ENCODE assay signal across 11 cellular contexts in the genomic region with DNA sequence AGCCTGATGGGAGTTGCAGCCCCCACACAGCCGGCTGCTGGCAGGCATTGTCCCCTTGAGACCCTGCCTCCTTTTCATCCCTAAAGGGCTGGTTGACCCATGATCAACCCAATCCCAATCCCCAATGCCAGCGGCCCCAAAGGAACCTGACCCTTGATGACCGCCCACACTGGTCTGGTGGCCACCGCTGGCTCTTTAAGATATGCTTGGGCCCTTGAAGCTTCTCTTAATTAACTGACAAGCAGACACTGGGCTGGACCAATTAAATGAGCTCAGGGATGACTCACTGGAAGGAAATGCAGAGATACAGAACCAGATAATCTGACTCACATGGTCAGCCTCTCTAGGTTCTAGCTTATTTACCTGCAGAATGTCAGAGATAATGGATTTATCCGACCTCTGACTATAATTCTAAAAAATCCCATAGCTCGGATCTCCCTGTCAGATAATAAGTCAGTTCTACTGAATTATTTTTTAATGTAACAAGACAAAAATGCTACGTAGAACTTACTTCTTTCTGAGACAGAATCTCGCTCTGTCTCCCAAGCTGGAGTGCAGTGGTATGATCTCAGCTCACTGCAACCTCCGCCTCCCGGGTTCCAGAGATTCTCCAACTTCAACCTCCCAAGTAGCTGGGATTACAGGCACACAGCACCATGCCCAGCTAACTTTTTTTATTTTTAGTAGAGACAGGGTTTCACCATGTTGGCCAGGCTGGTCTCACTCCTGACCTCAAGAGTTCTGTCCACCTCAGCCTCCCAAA. TPM values are rescaled to one million over a fixed set of nuclear protein-coding genes. Genes with fewer than 3 reads are reported as not detected.
A peak's percentile ranks its signal among the peaks of the same experiment; 100 is the strongest.
DNase-seq lines count a peak whose midpoint lies in the region; ATAC-seq and TF ChIP-seq lines count a peak whose summit lies in the region.
"Had no signal": no experiment of that assay in that cellular context is flagged by ENCODE, and none has a peak within 500 bp of the region (broad histone marks: within the 10 kb centered on the region; RNA-seq: fewer than 3 reads in every experiment).

No MANE protein-coding gene starts in this region.

- no peak overlapping the region for H3K27ac Mint-ChIP-seq in activated CD4-positive, alpha-beta T cell treated with anti-CD3 and anti-CD28 coated beads for 36 hours
- peak overlapping the region; percentile 67 for H3K27ac Mint-ChIP-seq in T-helper 17 cell
- H3K27ac Mint-ChIP-seq in stimulated activated naive CD8-positive, alpha-beta T cell treated with anti-CD3 and anti-CD28 coated beads, Interleukin-15, amount 100 ng/mL, for 72 hours: no peak overlapping the region
- H3K27ac Mint-ChIP-seq: T-cell had no signal

- H3K27ac ChIP-seq in testis: no peak overlapping the region
- H3K27ac ChIP-seq: ascending aorta, C4-2B had no signal

- H3K36me3 ChIP-seq in testis (ENCODE audit: low read depth, missing control alignments): no peaks in the 10 kb centered on the region
- H3K36me3 ChIP-seq: ascending aorta had no signal

- POLR2A ChIA-PET in activated CD4-positive, alpha-beta T cell treated with anti-CD3 and anti-CD28 coated beads for 36 hours (lab: Charles Lee): no interaction called here

- no peaks in the 10 kb centered on the region for H3K4me1 Mint-ChIP-seq in activated CD4-positive, alpha-beta T cell treated with anti-CD3 and anti-CD28 coated beads for 36 hours
- no peaks in the 10 kb centered on the region for H3K4me1 Mint-ChIP-seq in T-helper 17 cell
- H3K4me1 Mint-ChIP-seq in stimulated activated naive CD8-positive, alpha-beta T cell treated with anti-CD3 and anti-CD28 coated beads, Interleukin-15, amount 100 ng/mL, for 72 hours: peaks cover 5% of the 10 kb centered on the region

- no peak for DNase-seq in activated CD4-positive, alpha-beta T cell treated with anti-CD3 and anti-CD28 coated beads for 36 hours
- no peak for DNase-seq in activated CD4-positive, alpha-beta T cell treated with anti-CD3 and anti-CD28 coated beads for 1 hour
- no peak for DNase-seq in T-helper 17 cell
- DNase-seq in fibroblast of the aortic adventitia (ENCODE audit: low read depth): peak; percentile 59
- DNase-seq in stimulated activated naive CD8-positive, alpha-beta T cell treated with anti-CD3 and anti-CD28 coated beads, Interleukin-15, amount 100 ng/mL, for 72 hours: no peak
- DNase-seq in testis: no peak
- DNase-seq: T-cell had no signal

- peak; percentile 61 for ATAC-seq in activated CD4-positive, alpha-beta T cell treated with anti-CD3 and anti-CD28 coated beads for 36 hours
- ATAC-seq in T-helper 17 cell (no peak), GM19397 (IDR thresholded peaks at IDR 0.05; ENCODE audit: unreplicated experiment) (no peak), HG03045 (IDR thresholded peaks at IDR 0.05; ENCODE audit: unreplicated experiment) (no peak)
- ATAC-seq in stimulated activated naive CD8-positive, alpha-beta T cell treated with anti-CD3 and anti-CD28 coated beads, Interleukin-15, amount 100 ng/mL, for 72 hours: peak; percentile 67

- TF ChIP-seq CTCF in fibroblast of the aortic adventitia (IDR thresholded peaks at IDR 0.05; ENCODE audit: insufficient read depth, low read length) (no peak), testis (IDR thresholded peaks at IDR 0.05) (no peak)

- WGBS in testis, 2 donors: 76 to 88% methylated on average over 10 of the region's 10 CpGs

- CTCF ChIA-PET in activated CD4-positive, alpha-beta T cell treated with anti-CD3 and anti-CD28 coated beads for 36 hours (lab: Charles Lee): interaction anchor here (0.9 to 1.2 kb wide), 4 partner anchors 12 to 174 kb away, joined by 3 to 4 read pairs (median 3); no protein-coding TSS in a partner anchor

- H3K4me3 Mint-ChIP-seq in activated CD4-positive, alpha-beta T cell treated with anti-CD3 and anti-CD28 coated beads for 36 hours: no peak overlapping the region
- H3K4me3 Mint-ChIP-seq in T-helper 17 cell: no peak overlapping the region
- no peak overlapping the region for H3K4me3 Mint-ChIP-seq in stimulated activated naive CD8-positive, alpha-beta T cell treated with anti-CD3 and anti-CD28 coated beads, Interleukin-15, amount 100 ng/mL, for 72 hours
- H3K4me3 Mint-ChIP-seq: T-cell had no signal

- H3K9me3 Mint-ChIP-seq in activated CD4-positive, alpha-beta T cell treated with anti-CD3 and anti-CD28 coated beads for 36 hours (ENCODE audit: low read depth): no peaks in the 10 kb centered on the region
- no peaks in the 10 kb centered on the region for H3K9me3 Mint-ChIP-seq in stimulated activated naive CD8-positive, alpha-beta T cell treated with anti-CD3 and anti-CD28 coated beads, Interleukin-15, amount 100 ng/mL, for 72 hours
- H3K9me3 Mint-ChIP-seq: T-cell had no signal

- H3K4me3 ChIP-seq in fibroblast of the aortic adventitia (ENCODE audit: low read depth, low read length) (no peak overlapping the region), testis (no peak overlapping the region)
- H3K4me3 ChIP-seq: ascending aorta had no signal

- H3K27me3 ChIP-seq in testis: no peaks in the 10 kb centered on the region
- H3K27me3 ChIP-seq: ascending aorta had no signal

- no peaks in the 10 kb centered on the region for H3K4me1 ChIP-seq in testis
- H3K4me1 ChIP-seq: ascending aorta had no signal

- H3K9me3 ChIP-seq in T-helper 17 cell (ENCODE audit: control insufficient read depth, low read length, poor library complexity, severe bottlenecking) (no peaks in the 10 kb centered on the region), testis (no peaks in the 10 kb centered on the region)
- H3K9me3 ChIP-seq: ascending aorta had no signal

- no peaks in the 10 kb centered on the region for H3K36me3 Mint-ChIP-seq in activated CD4-positive, alpha-beta T cell treated with anti-CD3 and anti-CD28 coated beads for 36 hours (ENCODE audit: low read depth)
- no peaks in the 10 kb centered on the region for H3K36me3 Mint-ChIP-seq in T-helper 17 cell (ENCODE audit: low read depth)

- no peaks in the 10 kb centered on the region for H3K27me3 Mint-ChIP-seq in activated CD4-positive, alpha-beta T cell treated with anti-CD3 and anti-CD28 coated beads for 36 hours
- H3K27me3 Mint-ChIP-seq in T-helper 17 cell: no peaks in the 10 kb centered on the region
- no peaks in the 10 kb centered on the region for H3K27me3 Mint-ChIP-seq in stimulated activated naive CD8-positive, alpha-beta T cell treated with anti-CD3 and anti-CD28 coated beads, Interleukin-15, amount 100 ng/mL, for 72 hours
- H3K27me3 Mint-ChIP-seq: T-cell had no signal

- intact Hi-C loops in activated CD4-positive, alpha-beta T cell treated with anti-CD3 and anti-CD28 coated beads for 36 hours (cut with DNase I, micrococcal nuclease): no loop called here
- intact Hi-C loops in testis (cut with DNase I; ENCODE audit: low total_unique reads): loop anchor here (10.0 kb wide), 1 partner anchor 175 kb away; no protein-coding TSS in a partner anchor

- TF ChIP-seq POLR2A in testis (IDR thresholded peaks at IDR 0.05): no peak

RNA-seq across cellular contexts. Expression of gene MLANA, which starts 11.1 kb away (rescaled TPM):
- total RNA-seq in activated CD4-positive, alpha-beta T cell treated with anti-CD3 and anti-CD28 coated beads for 36 hours: not detected
- total RNA-seq in T-helper 17 cell: not detected
- total RNA-seq in fibroblast of the aortic adventitia (ENCODE audit: low replicate concordance): not detected in 2 replicates
- not detected for total RNA-seq in testis
- polyA plus RNA-seq in testis (ENCODE audit: insufficient read depth, low read depth, low replicate concordance): not detected
- total RNA-seq: ascending aorta, T-cell had no signal

RNA-seq across cellular contexts. Expression of gene ERMP1, which starts 46.7 kb away (rescaled TPM):
- 10 to 100 TPM; 13.3 to 13.9 TPM for total RNA-seq in activated CD4-positive, alpha-beta T cell treated with anti-CD3 and anti-CD28 coated beads for 36 hours
- 10 to 100 TPM; 10.5 to 11.3 TPM for total RNA-seq in T-helper 17 cell
- total RNA-seq in fibroblast of the aortic adventitia (ENCODE audit: low replicate concordance): 9.0 and 9.4 TPM in 2 replicates
- 10 to 100 TPM; 25.7 to 28.9 TPM for total RNA-seq in testis
- 28.4 TPM for polyA plus RNA-seq in testis (ENCODE audit: insufficient read depth, low read depth, low replicate concordance)

Comparison
In these comparisons a context has a peak if more than half of its experiments do, and no peak if none do; other contexts are left out.
1. ATAC-seq: peak in activated CD4-positive, alpha-beta T cell treated with anti-CD3 and anti-CD28 coated beads for 36 hours (single experiment) and stimulated activated naive CD8-positive, alpha-beta T cell treated with anti-CD3 and anti-CD28 coated beads, Interleukin-15, amount 100 ng/mL, for 72 hours (single experiment); none in T-helper 17 cell (single experiment), GM19397 (single experiment) and HG03045 (single experiment).